1 cellular context compared by ENCODE assay signal in genomic region chr2:213757525-213757924, GRCh38.
TF ChIP-seq lines count a peak whose summit lies in the region.

No MANE protein-coding gene starts in this region.

TF ChIP-seq in GM23338, 12 proteins besides CTCF, POLR2A, EP300 and RAD21 (continued from another document):
- TF ChIP-seq ZNF462 (CRISPR knock-in tag; IDR thresholded peaks at IDR 0.05) (no peak), CREB1 (CRISPR knock-in tag; IDR thresholded peaks at IDR 0.05; ENCODE audit: low read depth) (no peak)
- TF ChIP-seq, protein P1, sequence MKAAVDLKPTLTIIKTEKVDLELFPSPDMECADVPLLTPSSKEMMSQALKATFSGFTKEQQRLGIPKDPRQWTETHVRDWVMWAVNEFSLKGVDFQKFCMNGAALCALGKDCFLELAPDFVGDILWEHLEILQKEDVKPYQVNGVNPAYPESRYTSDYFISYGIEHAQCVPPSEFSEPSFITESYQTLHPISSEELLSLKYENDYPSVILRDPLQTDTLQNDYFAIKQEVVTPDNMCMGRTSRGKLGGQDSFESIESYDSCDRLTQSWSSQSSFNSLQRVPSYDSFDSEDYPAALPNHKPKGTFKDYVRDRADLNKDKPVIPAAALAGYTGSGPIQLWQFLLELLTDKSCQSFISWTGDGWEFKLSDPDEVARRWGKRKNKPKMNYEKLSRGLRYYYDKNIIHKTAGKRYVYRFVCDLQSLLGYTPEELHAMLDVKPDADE (IDR thresholded peaks at IDR 0.05) = no peak
